Comparison of ENCODE assay signal across 10 cellular contexts in the genomic region with DNA sequence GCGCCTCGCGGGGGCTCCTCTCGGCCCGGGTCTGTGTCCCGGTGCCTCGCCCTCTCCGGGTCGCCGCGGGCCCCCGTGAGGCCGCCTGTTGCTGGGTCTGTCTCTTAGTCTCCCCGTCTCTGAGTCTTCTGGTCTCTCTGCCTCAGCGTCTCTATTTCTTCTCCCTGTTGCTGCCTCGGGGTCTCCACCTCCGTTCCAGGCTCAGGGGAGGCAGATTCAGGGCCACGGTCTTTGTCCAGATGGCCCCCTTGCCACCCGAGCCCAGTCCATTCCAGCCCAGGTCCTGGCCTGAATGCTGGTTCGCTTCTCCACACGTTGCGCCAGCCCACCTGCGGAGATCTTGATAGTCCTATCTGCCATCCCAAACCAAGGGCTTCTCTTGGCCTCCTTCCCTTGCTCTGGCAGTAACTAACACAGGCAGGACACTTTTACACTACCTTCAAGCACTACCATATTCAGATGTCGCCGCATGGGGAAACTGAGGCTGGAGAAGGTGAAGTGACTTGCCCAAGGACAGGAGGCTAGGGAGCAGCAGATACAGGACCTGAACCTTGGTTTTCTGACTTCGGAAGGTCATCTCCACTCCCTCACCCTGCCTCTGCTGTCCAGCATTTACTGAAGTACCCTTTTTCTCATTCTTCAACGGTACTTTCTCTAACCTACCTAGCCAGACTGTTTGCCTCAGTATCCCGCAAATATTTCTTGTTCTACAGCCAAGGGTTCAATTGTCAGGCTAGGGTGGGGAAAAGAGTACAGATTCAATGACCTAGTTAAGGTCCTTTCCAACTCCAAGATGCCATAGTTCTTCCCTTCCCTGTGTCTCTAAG. TPM values are rescaled to one million over a fixed set of nuclear protein-coding genes. Genes with fewer than 3 reads are reported as not detected.
DNase-seq lines count a peak whose midpoint lies in the region; ATAC-seq and TF ChIP-seq lines count a peak whose summit lies in the region.
"Had no signal": no experiment of that assay in that cellular context is flagged by ENCODE, and none has a peak within 500 bp of the region (broad histone marks: within the 10 kb centered on the region; RNA-seq: fewer than 3 reads in every experiment).

No MANE protein-coding gene starts in this region.

- H2AFZ ChIP-seq in smooth muscle cell (ENCODE audit: low read depth), result peak overlapping the region; percentile 86

- H3K27me3 Mint-ChIP-seq in T-helper 2 cell treated with Interferon-gamma antibody and Interleukin-4, amounts not matched to agents 5 μg/mL and 100 μg/mL, for 36 hours (ENCODE audit: low read depth), result peaks cover 67% of the 10 kb centered on the region
- H3K27me3 Mint-ChIP-seq in activated CD8-positive, alpha-beta T cell treated with anti-CD3 and anti-CD28 coated beads, Interleukin-2, amount 10 ng/mL, durations not matched to agents 7 days and 5 days (ENCODE audit: low read depth), result peaks cover 66% of the 10 kb centered on the region

- peak overlapping the region; percentile 47 for H3K9ac ChIP-seq in smooth muscle cell (ENCODE audit: low read depth)

- peak overlapping the region; percentile 90 for H3K4me2 ChIP-seq in smooth muscle cell

- peaks cover 11% of the 10 kb centered on the region for H3K4me1 Mint-ChIP-seq in T-helper 2 cell treated with Interferon-gamma antibody and Interleukin-4, amounts not matched to agents 5 μg/mL and 100 μg/mL, for 36 hours (ENCODE audit: low read depth)
- H3K4me1 Mint-ChIP-seq in activated CD8-positive, alpha-beta T cell treated with anti-CD3 and anti-CD28 coated beads, Interleukin-2, amount 10 ng/mL, durations not matched to agents 7 days and 5 days (ENCODE audit: low read depth), result peaks cover 13% of the 10 kb centered on the region

- H3K36me3 ChIP-seq in smooth muscle cell (ENCODE audit: low read depth), result no peaks in the 10 kb centered on the region

- no peaks in the 10 kb centered on the region for H3K9me3 ChIP-seq in smooth muscle cell (replicated peaks; ENCODE audit: low read depth)

- no peaks in the 10 kb centered on the region for H4K20me1 ChIP-seq in smooth muscle cell (ENCODE audit: low read depth)

- H3K4me3 ChIP-seq in iPS-11a (ENCODE audit: low read depth, low read length), result peak overlapping the region; percentile 45
- H3K4me3 ChIP-seq in smooth muscle cell, result peak overlapping the region; percentile 50

- POLR2A ChIA-PET in activated CD8-positive, alpha-beta T cell treated with anti-CD3 and anti-CD28 coated beads, Interleukin-2, amount 10 ng/mL, durations not matched to agents 7 days and 5 days (lab: Charles Lee), result interaction anchor here (0.6 kb wide), 1 partner anchor 12 kb away, joined by 3 read pairs; no protein-coding TSS in a partner anchor

- no peak for DNase-seq in T-helper 2 cell treated with Interferon-gamma antibody and Interleukin-4, amounts not matched to agents 5 μg/mL and 100 μg/mL, for 36 hours (ENCODE audit: low spot score)
- DNase-seq in T-helper 2 cell (no peak), smooth muscle cell (lab: John Stamatoyannopoulos, UW; ENCODE audit: unreplicated experiment) (no peak), NCI-H1694 (lab: John Stamatoyannopoulos, UW) (no peak), SKM-1 treated with dmso at 0.1 percent for 144 hours (lab: John Stamatoyannopoulos, UW; ENCODE audit: unreplicated experiment) (no peak)
- no peak for DNase-seq in activated CD8-positive, alpha-beta T cell treated with anti-CD3 and anti-CD28 coated beads, Interleukin-2, amount 10 ng/mL, durations not matched to agents 7 days and 5 days
- DNase-seq: activated CD4-positive, alpha-beta T cell treated with anti-CD3 and anti-CD28 coated beads for 4 hours; NCI-H2081 treated with DMSO at 0.1 percent for 48 hours had no signal

- CTCF ChIA-PET in activated CD8-positive, alpha-beta T cell treated with anti-CD3 and anti-CD28 coated beads, Interleukin-2, amount 10 ng/mL, durations not matched to agents 7 days and 5 days (lab: Charles Lee), result no interaction called here

- H3F3A ChIP-seq in smooth muscle cell (ENCODE audit: low read depth), result peaks cover 23% of the 10 kb centered on the region

- H3K9me3 Mint-ChIP-seq in T-helper 2 cell treated with Interferon-gamma antibody and Interleukin-4, amounts not matched to agents 5 μg/mL and 100 μg/mL, for 36 hours, result no peaks in the 10 kb centered on the region
- no peaks in the 10 kb centered on the region for H3K9me3 Mint-ChIP-seq in activated CD8-positive, alpha-beta T cell treated with anti-CD3 and anti-CD28 coated beads, Interleukin-2, amount 10 ng/mL, durations not matched to agents 7 days and 5 days (ENCODE audit: insufficient read depth)

- H3K27me3 ChIP-seq in smooth muscle cell (ENCODE audit: low read depth), result no peaks in the 10 kb centered on the region

- TF ChIP-seq CTCF in smooth muscle cell (IDR thresholded peaks at IDR 0.05; ENCODE audit: borderline replicate concordance, insufficient read depth, poor library complexity, severe bottlenecking), result no peak

- ATAC-seq in activated CD8-positive, alpha-beta T cell treated with anti-CD3 and anti-CD28 coated beads, Interleukin-2, amount 10 ng/mL, durations not matched to agents 7 days and 5 days, result no peak
- no peak for ATAC-seq in GM21367 (IDR thresholded peaks at IDR 0.05; ENCODE audit: unreplicated experiment)

- H3K36me3 Mint-ChIP-seq in T-helper 2 cell treated with Interferon-gamma antibody and Interleukin-4, amounts not matched to agents 5 μg/mL and 100 μg/mL, for 36 hours (ENCODE audit: low read depth), result no peaks in the 10 kb centered on the region
- peaks cover 3% of the 10 kb centered on the region for H3K36me3 Mint-ChIP-seq in activated CD8-positive, alpha-beta T cell treated with anti-CD3 and anti-CD28 coated beads, Interleukin-2, amount 10 ng/mL, durations not matched to agents 7 days and 5 days (ENCODE audit: low read depth)

- peaks cover 19% of the 10 kb centered on the region for H3K79me2 ChIP-seq in smooth muscle cell (ENCODE audit: low read depth)

- no peak overlapping the region for H3K27ac Mint-ChIP-seq in T-helper 2 cell treated with Interferon-gamma antibody and Interleukin-4, amounts not matched to agents 5 μg/mL and 100 μg/mL, for 36 hours
- no peak overlapping the region for H3K27ac Mint-ChIP-seq in activated CD8-positive, alpha-beta T cell treated with anti-CD3 and anti-CD28 coated beads, Interleukin-2, amount 10 ng/mL, durations not matched to agents 7 days and 5 days

- peak overlapping the region; percentile 82 for H3K4me3 Mint-ChIP-seq in T-helper 2 cell treated with Interferon-gamma antibody and Interleukin-4, amounts not matched to agents 5 μg/mL and 100 μg/mL, for 36 hours
- peak overlapping the region; percentile 65 for H3K4me3 Mint-ChIP-seq in activated CD8-positive, alpha-beta T cell treated with anti-CD3 and anti-CD28 coated beads, Interleukin-2, amount 10 ng/mL, durations not matched to agents 7 days and 5 days

- WGBS in smooth muscle cell (ENCODE audit: low lambda C conversion rate), result 21% methylated on average over 27 of the region's 28 CpGs

- H3K27ac ChIP-seq in smooth muscle cell (ENCODE audit: low read depth), result no peak overlapping the region

- peaks cover 27% of the 10 kb centered on the region for H3K4me1 ChIP-seq in smooth muscle cell (ENCODE audit: low read depth)

RNA-seq across cellular contexts. Expression of gene IGDCC4, which starts 0.6 kb away (rescaled TPM):
- total RNA-seq in activated CD8-positive, alpha-beta T cell treated with anti-CD3 and anti-CD28 coated beads, Interleukin-2, amount 10 ng/mL, durations not matched to agents 7 days and 5 days, result under 1 TPM in 1 of 2 experiments, not detected in 1; 0.08 TPM
- total RNA-seq in smooth muscle cell, result 20.0 and 20.5 TPM in 2 replicates
- polyA plus RNA-seq in smooth muscle cell, result 24.2 and 25.2 TPM in 2 replicates

RNA-seq across cellular contexts. Expression of gene IGDCC3, which starts 45.6 kb away (rescaled TPM):
- not detected for total RNA-seq in activated CD8-positive, alpha-beta T cell treated with anti-CD3 and anti-CD28 coated beads, Interleukin-2, amount 10 ng/mL, durations not matched to agents 7 days and 5 days
- 2.6 and 3.2 TPM in 2 replicates for total RNA-seq in smooth muscle cell
- polyA plus RNA-seq in smooth muscle cell, result 5.9 and 8.5 TPM in 2 replicates

Comparison
In these comparisons a context has a peak if more than half of its experiments do, and no peak if none do; other contexts are left out.
1. RNA of gene IGDCC4, which starts 0.6 kb away (total RNA-seq): 20.0 to 20.5 TPM in smooth muscle cell; 0.08 TPM in activated CD8-positive, alpha-beta T cell treated with anti-CD3 and anti-CD28 coated beads, Interleukin-2, amount 10 ng/mL, durations not matched to agents 7 days and 5 days; every median in the first group is over 10 times any median in the second.